In genomic region chr1:66769512-66770229, GRCh38 we compare ENCODE assay signal across 16 cellular contexts. TPM values are rescaled to one million over a fixed set of nuclear protein-coding genes. Genes with fewer than 3 reads are reported as not detected.
DNase-seq lines count a peak whose midpoint lies in the region; ATAC-seq and TF ChIP-seq lines count a peak whose summit lies in the region.
"Had no signal": no experiment of that assay in that cellular context is flagged by ENCODE, and none has a peak within 500 bp of the region (broad histone marks: within the 10 kb centered on the region; RNA-seq: fewer than 3 reads in every experiment).

No MANE protein-coding gene starts in this region.

- no peak for TF ChIP-seq CTCF in CD8-positive, alpha-beta T cell (IDR thresholded peaks at IDR 0.05)
- TF ChIP-seq CTCF in HFFc6 (IDR thresholded peaks at IDR 0.05) (no peak), GM10248 (IDR thresholded peaks at IDR 0.05; ENCODE audit: control extremely low read depth, extremely low read depth, low read depth, missing control alignments) (no peak)

- H3K27ac ChIP-seq in CD8-positive, alpha-beta T cell (ENCODE audit: low read depth, low read length), result no peak overlapping the region
- no peak overlapping the region for H3K27ac ChIP-seq in effector memory CD4-positive, alpha-beta T cell (ENCODE audit: insufficient read depth, low read length, poor library complexity, severe bottlenecking)
- H3K27ac ChIP-seq: right atrium auricular region had no signal

- H3K4me1 ChIP-seq in CD8-positive, alpha-beta T cell (ENCODE audit: insufficient read depth, low read length), result no peaks in the 10 kb centered on the region
- peaks cover 4% of the 10 kb centered on the region for H3K4me1 ChIP-seq in effector memory CD4-positive, alpha-beta T cell (ENCODE audit: control insufficient read depth, insufficient read depth, low read length, poor library complexity, severe bottlenecking)
- H3K4me1 ChIP-seq: right atrium auricular region had no signal

- ATAC-seq in CD8-positive, alpha-beta T cell, result peak; percentile 68
- ATAC-seq: HCT116, Panc1 had no signal

- H3K36me3 Mint-ChIP-seq in CD8-positive, alpha-beta T cell, result no peaks in the 10 kb centered on the region
- H3K36me3 Mint-ChIP-seq in HFFc6 (ENCODE audit: low read depth), result no peaks in the 10 kb centered on the region
- H3K36me3 Mint-ChIP-seq: IgD-negative memory B cell, immature natural killer cell had no signal

- peak overlapping the region; percentile 77 for H3K4me3 Mint-ChIP-seq in CD8-positive, alpha-beta T cell
- H3K4me3 Mint-ChIP-seq in HFFc6, result peak overlapping the region; percentile 53; the same call in 1 of the 2 replicates
- H3K4me3 Mint-ChIP-seq: IgD-negative memory B cell had no signal

- peaks cover 23% of the 10 kb centered on the region for H3K4me1 Mint-ChIP-seq in CD8-positive, alpha-beta T cell (ENCODE audit: low read depth)
- no peaks in the 10 kb centered on the region for H3K4me1 Mint-ChIP-seq in HFFc6 (ENCODE audit: low read depth)
- H3K4me1 Mint-ChIP-seq: immature natural killer cell had no signal

- no peaks in the 10 kb centered on the region for H3K27me3 ChIP-seq in CD8-positive, alpha-beta T cell (ENCODE audit: insufficient read depth, low read length)
- H3K27me3 ChIP-seq in effector memory CD4-positive, alpha-beta T cell (replicated peaks; ENCODE audit: control insufficient read depth, insufficient read depth, low read length, poor library complexity, severe bottlenecking), result no peaks in the 10 kb centered on the region
- H3K27me3 ChIP-seq: right atrium auricular region had no signal

- H3K36me3 ChIP-seq in CD8-positive, alpha-beta T cell (ENCODE audit: insufficient read depth, low read length), result no peaks in the 10 kb centered on the region
- H3K36me3 ChIP-seq in effector memory CD4-positive, alpha-beta T cell (ENCODE audit: control insufficient read depth, insufficient read depth, low read length), result no peaks in the 10 kb centered on the region
- H3K36me3 ChIP-seq: right atrium auricular region had no signal

- CTCF ChIA-PET in CD8-positive, alpha-beta T cell (lab: Charles Lee), result interaction anchor here (0.7 to 1.3 kb wide), 3 partner anchors 159 to 443 kb away, joined by 4 to 6 read pairs (median 4); no protein-coding TSS in a partner anchor
- CTCF ChIA-PET in GM10248 (lab: Yijun Ruan, JAX), result no interaction called here

- no peaks in the 10 kb centered on the region for H3K9me3 ChIP-seq in CD8-positive, alpha-beta T cell (ENCODE audit: low read length)
- no peaks in the 10 kb centered on the region for H3K9me3 ChIP-seq in effector memory CD4-positive, alpha-beta T cell (ENCODE audit: control insufficient read depth, low read length)
- H3K9me3 ChIP-seq: right atrium auricular region had no signal

- H3K27me3 Mint-ChIP-seq in CD8-positive, alpha-beta T cell (ENCODE audit: low read depth), result no peaks in the 10 kb centered on the region
- peaks cover 4% of the 10 kb centered on the region; the same call in 1 of the 2 replicates for H3K27me3 Mint-ChIP-seq in HFFc6 (ENCODE audit: insufficient read depth)

- POLR2A ChIA-PET in CD8-positive, alpha-beta T cell (lab: Charles Lee), result interaction anchor here (0.8 kb wide), 1 partner anchor 160 kb away, joined by 3 read pairs; no protein-coding TSS in a partner anchor
- POLR2A ChIA-PET in GM10248 (lab: Yijun Ruan, JAX), result no interaction called here

- no peaks in the 10 kb centered on the region for H3K9me3 Mint-ChIP-seq in CD8-positive, alpha-beta T cell
- H3K9me3 Mint-ChIP-seq in HFFc6, result no peaks in the 10 kb centered on the region
- H3K9me3 Mint-ChIP-seq: IgD-negative memory B cell, immature natural killer cell had no signal

- H3K27ac Mint-ChIP-seq in CD8-positive, alpha-beta T cell, result peak overlapping the region; percentile 19
- H3K27ac Mint-ChIP-seq in HFFc6, result no peak overlapping the region
- H3K27ac Mint-ChIP-seq: IgD-negative memory B cell had no signal

- intact Hi-C loops in CD8-positive, alpha-beta T cell (cut with DNase I, micrococcal nuclease), result loop anchor here (5.0 kb wide), 4 partner anchors 153 to 283 kb away; partner anchors contain the start of genes DNAI4 (in 1 of the 2), MIER1 (in 1 of the 2) and SLC35D1 (in 1 of the 2)

- DNase-seq in CD8-positive, alpha-beta T cell, result no peak
- DNase-seq in HFFc6 (no peak), RPMI7951 (ENCODE audit: low read depth) (peak; percentile 56), T1000 (lab: John Stamatoyannopoulos, UW) (no peak), GM10248 (ENCODE audit: extremely low spot score) (no peak), LoVo (ENCODE audit: low spot score) (no peak), G401 (ENCODE audit: low spot score) (no peak)
- DNase-seq in effector memory CD4-positive, alpha-beta T cell, result no peak
- DNase-seq: NCI-H1930 had no signal

- in situ Hi-C loops in G401 (cut with HindIII; ENCODE audit: low sequenced_read_pairs), result no loop called here

- no peak overlapping the region for H3K4me3 ChIP-seq in CD8-positive, alpha-beta T cell (ENCODE audit: low read depth, low read length)
- peak overlapping the region; percentile 41 for H3K4me3 ChIP-seq in effector memory CD4-positive, alpha-beta T cell (ENCODE audit: insufficient read depth, low read depth, low read length, poor library complexity, severe bottlenecking)
- H3K4me3 ChIP-seq: right atrium auricular region had no signal

RNA-seq across cellular contexts. Expression of gene DYNLT5, which starts 17.4 kb away (rescaled TPM):
- not detected for total RNA-seq in CD8-positive, alpha-beta T cell
- total RNA-seq in HFFc6 (2021; fragmentation: NEBNext Ultra II Directional; extraction: Animal tissue kit (Norgen Biotek cat#: 25700)), result 1 to 10 TPM in 4 of 6 experiments, under 1 TPM in 2; 0.69 to 2.4 (median 1.8) TPM
- not detected in 2 replicates for total RNA-seq in RPMI7951 (2014; rRNA removed; shearing (Covaris generic))
- not detected in 2 replicates for total RNA-seq in G401 (2014; rRNA removed; shearing (Covaris generic))

RNA-seq across cellular contexts. Expression of gene INSL5, which starts 31.4 kb away (rescaled TPM):
- not detected for total RNA-seq in CD8-positive, alpha-beta T cell
- total RNA-seq in HFFc6 (2021; fragmentation: NEBNext Ultra II Directional; extraction: Animal tissue kit (Norgen Biotek cat#: 25700)), result not detected
- not detected in 2 replicates for total RNA-seq in RPMI7951 (2014; rRNA removed; shearing (Covaris generic))
- not detected in 2 replicates for total RNA-seq in G401 (2014; rRNA removed; shearing (Covaris generic))
- total RNA-seq: mononuclear cell, right atrium auricular region, temporal lobe had no signal
